ENCODE assay signal across 8 cellular contexts in genomic region chr10:104337527-104337984, GRCh38. TPM values are rescaled to one million over a fixed set of nuclear protein-coding genes. Genes with fewer than 3 reads are reported as not detected.
DNase-seq lines count a peak whose midpoint lies in the region; ATAC-seq, FAIRE-seq and TF ChIP-seq lines count a peak whose summit lies in the region.

No MANE protein-coding gene starts in this region.

- H3K36me3 ChIP-seq in HCT116 (ENCODE audit: control insufficient read depth in 1 of 2, insufficient read depth in 2 of 2, low read length in 2 of 2) (no peaks in the 10 kb centered on the region), MM.1S (replicated peaks; ENCODE audit: insufficient read depth, low read length) (no peaks in the 10 kb centered on the region), astrocyte (ENCODE audit: insufficient read depth, low read length) (peaks cover 2% of the 10 kb centered on the region)

- peak overlapping the region; percentile 68 for H3K9ac ChIP-seq in HCT116 (ENCODE audit: low read length)
- peak overlapping the region; percentile 79 for H3K9ac ChIP-seq in MM.1S (ENCODE audit: low read length)
- peak overlapping the region; percentile 99 for H3K9ac ChIP-seq in astrocyte (ENCODE audit: low read length)

- H3K9me2 ChIP-seq in HCT116 (ENCODE audit: insufficient read depth) (no peaks in the 10 kb centered on the region), MM.1S (replicated peaks; ENCODE audit: insufficient read depth, low read length) (no peaks in the 10 kb centered on the region)

- H3K4me2 ChIP-seq in HCT116 (ENCODE audit: low read length) (peak overlapping the region; percentile 84), MM.1S (ENCODE audit: low read depth, low read length) (peak overlapping the region; percentile 97), astrocyte (ENCODE audit: low read length) (peak overlapping the region; percentile 94)

- H3K4me1 ChIP-seq in HCT116 (ENCODE audit: control insufficient read depth in 1 of 2, insufficient read depth in 2 of 2, low read length in 2 of 2), result peaks cover 43 to 63% of the 10 kb centered on the region in 2 experiments
- H3K4me1 ChIP-seq in MM.1S (ENCODE audit: low read length), result peaks cover 8% of the 10 kb centered on the region
- H3K4me1 ChIP-seq in astrocyte (ENCODE audit: insufficient read depth, low read length), result peaks cover 51% of the 10 kb centered on the region

- no peaks in the 10 kb centered on the region for H3K9me3 Mint-ChIP-seq in astrocyte (ENCODE audit: unreplicated experiment)
- H3K9me3 Mint-ChIP-seq in stimulated activated naive B cell treated with anti-CD40 and anti-IgM and Interleukin-4, amounts not matched to agents 10 μg/mL and 1 μg/mL and 100 μg/mL, for 72 hours, result no peaks in the 10 kb centered on the region

- FAIRE-seq in astrocyte (lab: Jason Lieb, UNC), result no peak

- H3K27ac ChIP-seq in HCT116 (ENCODE audit: low read depth, low read length) (peak overlapping the region; percentile 85), MM.1S (ENCODE audit: low read length) (peak overlapping the region; percentile 85; the same call in 1 of the 2 replicates), astrocyte (ENCODE audit: low read depth, low read length) (peak overlapping the region; percentile 99)

- peaks cover 29% of the 10 kb centered on the region for H3F3A ChIP-seq in MM.1S (ENCODE audit: insufficient read depth, low read length)

- no peaks in the 10 kb centered on the region for H4K20me1 ChIP-seq in HCT116 (ENCODE audit: insufficient read depth)
- H4K20me1 ChIP-seq in MM.1S (ENCODE audit: insufficient read depth, low read length), result no peaks in the 10 kb centered on the region
- H4K20me1 ChIP-seq in astrocyte (ENCODE audit: insufficient read depth, low read length), result peaks cover 49% of the 10 kb centered on the region

- no peaks in the 10 kb centered on the region for H3K9me3 ChIP-seq in HCT116 (ENCODE audit: control insufficient read depth in 1 of 2, insufficient read depth in 1 of 2, low read depth in 1 of 2, low read length in 2 of 2)
- H3K9me3 ChIP-seq in MM.1S (replicated peaks; ENCODE audit: insufficient read depth, low read length), result no peaks in the 10 kb centered on the region
- H3K9me3 ChIP-seq in astrocyte (ENCODE audit: insufficient read depth, low read depth, low read length), result no peaks in the 10 kb centered on the region

- H2AFZ ChIP-seq in HCT116 (ENCODE audit: low read depth, low read length, poor library complexity, severe bottlenecking) (peak overlapping the region; percentile 9), MM.1S (ENCODE audit: low read length) (peak overlapping the region; percentile 73), astrocyte (ENCODE audit: low read depth, low read length) (no peak overlapping the region)

- BruUV-seq in HCT116 (replicated peaks; lab: Mats Ljungman, UMichigan), result no TSS peak

- H3K79me2 ChIP-seq in HCT116 (ENCODE audit: insufficient read depth, low read length) (peaks cover 52% of the 10 kb centered on the region), MM.1S (ENCODE audit: low read length) (peaks cover 51% of the 10 kb centered on the region), astrocyte (ENCODE audit: insufficient read depth, low read length) (peaks cover 61% of the 10 kb centered on the region)

- H3K27me3 ChIP-seq in HCT116 (ENCODE audit: insufficient read depth, low read length) (no peaks in the 10 kb centered on the region), MM.1S (replicated peaks; ENCODE audit: insufficient read depth, low read length) (no peaks in the 10 kb centered on the region), astrocyte (ENCODE audit: insufficient read depth, low read length) (no peaks in the 10 kb centered on the region)

- H3K4me1 Mint-ChIP-seq in astrocyte (ENCODE audit: low read depth, unreplicated experiment), result peaks cover 19% of the 10 kb centered on the region
- H3K4me1 Mint-ChIP-seq in stimulated activated naive B cell treated with anti-CD40 and anti-IgM and Interleukin-4, amounts not matched to agents 10 μg/mL and 1 μg/mL and 100 μg/mL, for 72 hours, result peaks cover 43 to 55% of the 10 kb centered on the region in 2 donors

- no peaks in the 10 kb centered on the region for H3K36me3 Mint-ChIP-seq in astrocyte (ENCODE audit: low read depth, unreplicated experiment)
- peaks cover 3 to 17% of the 10 kb centered on the region in 2 donors for H3K36me3 Mint-ChIP-seq in stimulated activated naive B cell treated with anti-CD40 and anti-IgM and Interleukin-4, amounts not matched to agents 10 μg/mL and 1 μg/mL and 100 μg/mL, for 72 hours

- peak overlapping the region; percentile 91 for H3K4me3 Mint-ChIP-seq in astrocyte (ENCODE audit: unreplicated experiment)
- H3K4me3 Mint-ChIP-seq in stimulated activated naive B cell treated with anti-CD40 and anti-IgM and Interleukin-4, amounts not matched to agents 10 μg/mL and 1 μg/mL and 100 μg/mL, for 72 hours, result peak overlapping the region; percentile 92 to 97

- TF ChIP-seq RAD21 in HCT116 (IDR thresholded peaks at IDR 0.05; ENCODE audit: low read depth), result no peak

- TF ChIP-seq CTCF in HCT116 (IDR thresholded peaks at IDR 0.05 in 2 of 3, conservative IDR thresholded peaks at IDR 0.05 in 1 of 3; ENCODE audit: borderline replicate concordance in 1 of 3, insufficient read depth in 1 of 3, low read depth in 2 of 3, low read length in 2 of 3) (no peak), MM.1S (IDR thresholded peaks at IDR 0.05; ENCODE audit: low read length) (no peak), astrocyte (IDR thresholded peaks at IDR 0.05; ENCODE audit: insufficient read depth, low read depth, low read length) (no peak)

- POLR2A ChIA-PET in HCT116 (lab: Charles Lee), result interaction anchor here (0.8 to 2.2 kb wide), 8 partner anchors 8 to 69 kb away, joined by 3 to 8 read pairs (median 4); partner anchors contain the start of genes CFAP58 and GSTO2

- H3K27ac Mint-ChIP-seq in astrocyte (ENCODE audit: unreplicated experiment), result peak overlapping the region; percentile 78
- H3K27ac Mint-ChIP-seq in stimulated activated naive B cell treated with anti-CD40 and anti-IgM and Interleukin-4, amounts not matched to agents 10 μg/mL and 1 μg/mL and 100 μg/mL, for 72 hours, result peak overlapping the region; percentile 100

- TF ChIP-seq POLR2A in HCT116 (IDR thresholded peaks at IDR 0.05; ENCODE audit: borderline replicate concordance, extremely low read depth, insufficient read depth, insufficient read length), result no peak

- CTCF ChIA-PET in HCT116 (lab: Charles Lee), result interaction anchor here (0.7 to 2.8 kb wide), 6 partner anchors 8 to 63 kb away, joined by 3 to 21 read pairs (median 6); partner anchors contain the start of gene CFAP58

- DNase-seq in HCT116 (ENCODE audit: low read depth, low spot score) (no peak), MM.1S (peak; percentile 58), astrocyte (ENCODE audit: low read depth) (no peak), iPS-NIHi11 (ENCODE audit: low spot score) (peak; percentile 61), cerebellar cortex (ENCODE audit: low spot score) (no peak), NCI-H526 (lab: John Stamatoyannopoulos, UW) (no peak)
- peak; percentile 51 for DNase-seq in stimulated activated naive B cell treated with anti-CD40 and anti-IgM and Interleukin-4, amounts not matched to agents 10 μg/mL and 1 μg/mL and 100 μg/mL, for 72 hours

- peak; percentile 28 for ATAC-seq in GM18508 (IDR thresholded peaks at IDR 0.05; ENCODE audit: insufficient read depth, unreplicated experiment)
- ATAC-seq in HCT116, result peak; percentile 71
- ATAC-seq in stimulated activated naive B cell treated with anti-CD40 and anti-IgM and Interleukin-4, amounts not matched to agents 10 μg/mL and 1 μg/mL and 100 μg/mL, for 72 hours (replicated peaks), result peak; percentile 70

- RAD21 ChIA-PET in HCT116 (lab: Charles Lee; ENCODE audit: low non-redundant PET in 1 of 2, low total read pairs in 2 of 2, uncharacterized antibody in 2 of 2, unreplicated experiment in 2 of 2), result no interaction called here

- H3K27me3 Mint-ChIP-seq in astrocyte (ENCODE audit: low read depth, unreplicated experiment), result no peaks in the 10 kb centered on the region
- H3K27me3 Mint-ChIP-seq in stimulated activated naive B cell treated with anti-CD40 and anti-IgM and Interleukin-4, amounts not matched to agents 10 μg/mL and 1 μg/mL and 100 μg/mL, for 72 hours, result no peaks in the 10 kb centered on the region

- H3K4me3 ChIP-seq in HCT116 (replicated peaks in 1 of 2; ENCODE audit: low read depth in 1 of 2, low read length in 2 of 2) (peak overlapping the region; percentile 76 to 95), MM.1S (ENCODE audit: low read length) (peak overlapping the region; percentile 82), astrocyte (ENCODE audit: insufficient read depth, low read depth, low read length) (peak overlapping the region; percentile 87)

- intact Hi-C loops in HCT116 (cut with micrococcal nuclease), result loop anchor here (10.0 kb wide), 1 partner anchor 443 kb away; no protein-coding TSS in a partner anchor

TF ChIP-seq in HCT116, 20 proteins besides CTCF, POLR2A, EP300 and RAD21:
- TF ChIP-seq REST (IDR thresholded peaks at IDR 0.05; ENCODE audit: low read depth) (no peak), POLR2AphosphoS5 (IDR thresholded peaks at IDR 0.05; ENCODE audit: low read depth, low read length) (0 out of 2 replicates have a peak, but pooled peaks have one; percentile 1)

RNA-seq across cellular contexts. Expression of gene ITPRIP, which starts 0.7 kb away (rescaled TPM):
- total RNA-seq in HCT116 (2021; ENCODE audit: unreplicated experiment), result 12.0 TPM
- 12.5 and 13.1 TPM in 2 replicates for polyA plus RNA-seq in HCT116 (2012)
- total RNA-seq in astrocyte, result 21.7 and 21.9 TPM in 2 replicates

RNA-seq across cellular contexts. Expression of gene CFAP58, which starts 16.1 kb away (rescaled TPM):
- total RNA-seq in HCT116 (2021; ENCODE audit: unreplicated experiment) (0.91 TPM), astrocyte (0.82 and 0.86 TPM in 2 replicates)
- polyA plus RNA-seq in HCT116 (2012), result 0.42 and 0.92 TPM in 2 replicates

Comparison
In these comparisons a context has a peak if more than half of its experiments do, and no peak if none do; other contexts are left out.
1. DNase-seq: peak in MM.1S (single experiment), iPS-NIHi11 (single experiment) and stimulated activated naive B cell treated with anti-CD40 and anti-IgM and Interleukin-4, amounts not matched to agents 10 μg/mL and 1 μg/mL and 100 μg/mL, for 72 hours (single experiment); none in HCT116 (single experiment), astrocyte (single experiment), cerebellar cortex (single experiment) and NCI-H526 (0 of 2).
2. Peak in every context shown above with its lines, with median percentiles within 50 percentile points of each other: ATAC-seq, H3K27ac ChIP-seq, H3K4me2 ChIP-seq, H3K4me3 ChIP-seq and H3K9ac ChIP-seq.